In the genomic region with DNA sequence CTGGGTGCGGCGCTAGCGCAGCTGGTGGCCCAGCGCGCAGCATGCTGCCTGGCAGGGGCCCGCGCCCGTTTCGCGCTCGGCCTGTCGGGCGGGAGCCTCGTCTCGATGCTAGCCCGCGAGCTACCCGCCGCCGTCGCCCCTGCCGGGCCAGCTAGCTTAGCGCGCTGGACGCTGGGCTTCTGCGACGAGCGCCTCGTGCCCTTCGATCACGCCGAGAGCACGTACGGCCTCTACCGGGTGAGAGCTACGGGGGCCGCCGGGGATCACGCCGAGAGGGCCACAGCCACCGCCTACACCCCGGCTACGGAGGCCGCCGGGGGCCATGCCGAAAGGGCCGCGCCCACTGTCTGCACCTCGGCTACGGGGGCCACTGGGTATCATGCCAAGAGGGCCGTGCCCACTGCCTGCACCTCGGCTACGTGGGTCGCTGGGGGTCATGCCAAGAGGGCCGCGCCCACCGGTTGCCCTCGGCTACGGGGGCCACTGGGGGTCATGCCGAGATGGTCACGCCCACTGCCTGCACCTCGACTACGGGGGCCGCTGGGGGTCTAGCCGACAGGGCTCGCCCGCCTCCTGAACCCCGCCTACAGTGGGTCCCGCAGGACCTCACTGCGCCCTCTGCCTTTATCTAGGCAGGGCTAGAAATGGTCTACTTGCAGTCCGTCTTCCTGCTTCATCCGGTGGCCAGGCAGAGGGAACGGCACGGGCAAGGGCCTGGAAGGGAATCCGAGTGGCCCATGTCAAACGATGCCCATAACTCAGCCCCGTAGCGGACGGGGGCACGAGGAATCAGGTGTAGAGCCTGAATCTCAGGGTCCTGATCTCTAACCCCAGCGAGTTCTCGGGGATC, we compare ENCODE assay signal across 1 cellular context.
A peak's percentile ranks its signal among the peaks of the same experiment; 100 is the strongest.
TF ChIP-seq lines count a peak whose summit lies in the region.

No MANE protein-coding gene starts in this region.

TF ChIP-seq in HepG2, 621 proteins besides CTCF, POLR2A, EP300 and RAD21 (continued from another document and continues in another):
- peak; percentile 13 for TF ChIP-seq CBFB (CRISPR knock-in tag; IDR thresholded peaks at IDR 0.05)
- peak; percentile 62; the same call in 1 of the 2 replicates for TF ChIP-seq FOXK1 (CRISPR knock-in tag; IDR thresholded peaks at IDR 0.05; ENCODE audit: borderline replicate concordance, low read depth)
- peak; percentile 72; the same call in 1 of the 2 replicates for TF ChIP-seq SKIL (CRISPR knock-in tag; IDR thresholded peaks at IDR 0.05; ENCODE audit: borderline replicate concordance)
- TF ChIP-seq MAX (IDR thresholded peaks at IDR 0.05), result peak; percentile 98
- peak; percentile 92 for TF ChIP-seq IKZF4 (CRISPR knock-in tag; IDR thresholded peaks at IDR 0.05; ENCODE audit: borderline replicate concordance, low read depth, not compliant biosample characterization)
- peak; percentile 49; the same call in 1 of the 2 replicates for TF ChIP-seq RERE (CRISPR knock-in tag; IDR thresholded peaks at IDR 0.05; ENCODE audit: low read depth)
- TF ChIP-seq SP2 (CRISPR knock-in tag; IDR thresholded peaks at IDR 0.05), result peak; percentile 68; the same call in 1 of the 2 replicates
- TF ChIP-seq HES4 (CRISPR knock-in tag; IDR thresholded peaks at IDR 0.05; ENCODE audit: borderline replicate concordance), result peak; percentile 98
- peak; percentile 94 for TF ChIP-seq GTF3A (CRISPR knock-in tag; conservative IDR thresholded peaks at IDR 0.05)
- no peak; the same call in 1 of the 2 replicates for TF ChIP-seq ZFP90 (CRISPR knock-in tag; IDR thresholded peaks at IDR 0.05; ENCODE audit: borderline replicate concordance)
- TF ChIP-seq NPAS2 (CRISPR knock-in tag; IDR thresholded peaks at IDR 0.05; ENCODE audit: borderline replicate concordance), result no peak
- no peak for TF ChIP-seq KAT2B (IDR thresholded peaks at IDR 0.05; ENCODE audit: borderline replicate concordance, low read depth, low read length)
- TF ChIP-seq ESRRA (CRISPR knock-in tag; IDR thresholded peaks at IDR 0.05; ENCODE audit: low read depth), result peak; percentile 84
- no peak for TF ChIP-seq LCORL (IDR thresholded peaks at IDR 0.05)
- peak; percentile 90 for TF ChIP-seq LCORL (CRISPR knock-in tag; IDR thresholded peaks at IDR 0.05)
- TF ChIP-seq GABPB1 (CRISPR knock-in tag; IDR thresholded peaks at IDR 0.05), result peak; percentile 88
- TF ChIP-seq ZNF17 (CRISPR knock-in tag; IDR thresholded peaks at IDR 0.05), result no peak; the same call in 1 of the 2 replicates
- peak; percentile 65; the same call in 1 of the 2 replicates for TF ChIP-seq BRCA1 (CRISPR knock-in tag; IDR thresholded peaks at IDR 0.05)
- TF ChIP-seq PLSCR1 (CRISPR knock-in tag; IDR thresholded peaks at IDR 0.05; ENCODE audit: borderline replicate concordance), result no peak
- TF ChIP-seq ZNF253 (CRISPR knock-in tag; IDR thresholded peaks at IDR 0.05; ENCODE audit: borderline replicate concordance), result no peak
- no peak for TF ChIP-seq EHMT2 (IDR thresholded peaks at IDR 0.05; ENCODE audit: borderline replicate concordance, low read depth, low read length)
- no peak; the same call in 1 of the 2 replicates for TF ChIP-seq CERS6 (CRISPR knock-in tag; IDR thresholded peaks at IDR 0.05)
- TF ChIP-seq, protein P1, sequence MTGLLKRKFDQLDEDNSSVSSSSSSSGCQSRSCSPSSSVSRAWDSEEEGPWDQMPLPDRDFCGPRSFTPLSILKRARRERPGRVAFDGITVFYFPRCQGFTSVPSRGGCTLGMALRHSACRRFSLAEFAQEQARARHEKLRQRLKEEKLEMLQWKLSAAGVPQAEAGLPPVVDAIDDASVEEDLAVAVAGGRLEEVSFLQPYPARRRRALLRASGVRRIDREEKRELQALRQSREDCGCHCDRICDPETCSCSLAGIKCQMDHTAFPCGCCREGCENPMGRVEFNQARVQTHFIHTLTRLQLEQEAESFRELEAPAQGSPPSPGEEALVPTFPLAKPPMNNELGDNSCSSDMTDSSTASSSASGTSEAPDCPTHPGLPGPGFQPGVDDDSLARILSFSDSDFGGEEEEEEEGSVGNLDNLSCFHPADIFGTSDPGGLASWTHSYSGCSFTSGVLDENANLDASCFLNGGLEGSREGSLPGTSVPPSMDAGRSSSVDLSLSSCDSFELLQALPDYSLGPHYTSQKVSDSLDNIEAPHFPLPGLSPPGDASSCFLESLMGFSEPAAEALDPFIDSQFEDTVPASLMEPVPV (CRISPR knock-in tag; IDR thresholded peaks at IDR 0.05), result peak; percentile 43
- TF ChIP-seq ZBTB25 (CRISPR knock-in tag; IDR thresholded peaks at IDR 0.05), result peak; percentile 93
- TF ChIP-seq MTA3 (CRISPR knock-in tag; IDR thresholded peaks at IDR 0.05), result no peak
- TF ChIP-seq MXI1 (IDR thresholded peaks at IDR 0.05; ENCODE audit: borderline replicate concordance, low read depth, low read length), result peak; percentile 46; the same call in 1 of the 3 replicates
- TF ChIP-seq, protein P2, sequence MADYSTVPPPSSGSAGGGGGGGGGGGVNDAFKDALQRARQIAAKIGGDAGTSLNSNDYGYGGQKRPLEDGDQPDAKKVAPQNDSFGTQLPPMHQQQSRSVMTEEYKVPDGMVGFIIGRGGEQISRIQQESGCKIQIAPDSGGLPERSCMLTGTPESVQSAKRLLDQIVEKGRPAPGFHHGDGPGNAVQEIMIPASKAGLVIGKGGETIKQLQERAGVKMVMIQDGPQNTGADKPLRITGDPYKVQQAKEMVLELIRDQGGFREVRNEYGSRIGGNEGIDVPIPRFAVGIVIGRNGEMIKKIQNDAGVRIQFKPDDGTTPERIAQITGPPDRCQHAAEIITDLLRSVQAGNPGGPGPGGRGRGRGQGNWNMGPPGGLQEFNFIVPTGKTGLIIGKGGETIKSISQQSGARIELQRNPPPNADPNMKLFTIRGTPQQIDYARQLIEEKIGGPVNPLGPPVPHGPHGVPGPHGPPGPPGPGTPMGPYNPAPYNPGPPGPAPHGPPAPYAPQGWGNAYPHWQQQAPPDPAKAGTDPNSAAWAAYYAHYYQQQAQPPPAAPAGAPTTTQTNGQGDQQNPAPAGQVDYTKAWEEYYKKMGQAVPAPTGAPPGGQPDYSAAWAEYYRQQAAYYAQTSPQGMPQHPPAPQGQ (CRISPR knock-in tag; IDR thresholded peaks at IDR 0.05; ENCODE audit: borderline replicate concordance), result peak; percentile 94; the same call in 1 of the 2 replicates
- peak; percentile 88; the same call in 1 of the 2 replicates for TF ChIP-seq KLF6 (CRISPR knock-in tag; IDR thresholded peaks at IDR 0.05)
- peak; percentile 79 for TF ChIP-seq MIER3 (CRISPR knock-in tag; IDR thresholded peaks at IDR 0.05; ENCODE audit: borderline replicate concordance)
- TF ChIP-seq, protein P3, sequence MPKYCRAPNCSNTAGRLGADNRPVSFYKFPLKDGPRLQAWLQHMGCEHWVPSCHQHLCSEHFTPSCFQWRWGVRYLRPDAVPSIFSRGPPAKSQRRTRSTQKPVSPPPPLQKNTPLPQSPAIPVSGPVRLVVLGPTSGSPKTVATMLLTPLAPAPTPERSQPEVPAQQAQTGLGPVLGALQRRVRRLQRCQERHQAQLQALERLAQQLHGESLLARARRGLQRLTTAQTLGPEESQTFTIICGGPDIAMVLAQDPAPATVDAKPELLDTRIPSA (CRISPR knock-in tag; IDR thresholded peaks at IDR 0.05; ENCODE audit: borderline replicate concordance), result peak; percentile 93; the same call in 1 of the 2 replicates
- peak; percentile 99 for TF ChIP-seq ZNF670 (CRISPR knock-in tag; IDR thresholded peaks at IDR 0.05; ENCODE audit: borderline replicate concordance)
- no peak for TF ChIP-seq SMC3 (IDR thresholded peaks at IDR 0.05; ENCODE audit: low read length)
- no peak for TF ChIP-seq NFIB (CRISPR knock-in tag; IDR thresholded peaks at IDR 0.05; ENCODE audit: borderline replicate concordance)
- TF ChIP-seq ZNF484 (CRISPR knock-in tag; IDR thresholded peaks at IDR 0.05; ENCODE audit: borderline replicate concordance, low read depth), result no peak; the same call in 1 of the 2 replicates
- TF ChIP-seq KAT7 (CRISPR knock-in tag; IDR thresholded peaks at IDR 0.05; ENCODE audit: borderline replicate concordance), result peak; percentile 85; the same call in 1 of the 2 replicates
- no peak for TF ChIP-seq HHEX (CRISPR knock-in tag; IDR thresholded peaks at IDR 0.05)
- no peak for TF ChIP-seq TRIM22 (IDR thresholded peaks at IDR 0.05)
- TF ChIP-seq POLR2AphosphoS5 (IDR thresholded peaks at IDR 0.05; ENCODE audit: low read depth, low read length), result no peak; the same call in 1 of the 2 replicates
- 0 out of 2 replicates have a peak, but pooled peaks have one; percentile 71 for TF ChIP-seq MAFG (CRISPR knock-in tag; IDR thresholded peaks at IDR 0.05)
- peak; percentile 3; the same call in 1 of the 2 replicates for TF ChIP-seq HNF4A (CRISPR knock-in tag; IDR thresholded peaks at IDR 0.05)
- TF ChIP-seq ATF7 (IDR thresholded peaks at IDR 0.05), result no peak
- TF ChIP-seq ATF7 (CRISPR knock-in tag; IDR thresholded peaks at IDR 0.05), result peak; percentile 86
